ENCODE assay signal across 18 cellular contexts in the genomic region with DNA sequence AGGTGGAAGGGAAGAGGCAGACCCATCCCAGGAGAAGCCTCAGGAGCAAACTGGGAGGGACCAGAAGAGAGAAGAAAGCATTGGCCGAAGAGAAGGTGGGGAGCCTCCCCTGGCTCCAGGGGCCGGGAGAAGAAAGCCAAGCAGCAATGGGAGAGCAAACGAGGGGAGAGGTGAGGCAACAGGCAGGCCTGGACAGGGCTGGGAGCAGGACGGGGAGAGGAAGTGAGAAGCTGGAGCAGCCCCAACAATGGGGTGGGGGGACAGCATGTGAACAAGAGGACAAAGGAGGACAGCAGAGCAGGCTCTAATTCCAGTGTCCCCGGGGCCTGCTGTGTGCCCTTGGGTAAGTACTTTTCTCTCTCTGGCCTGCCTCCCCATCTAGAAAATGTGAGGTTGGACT.
A peak's percentile ranks its signal among the peaks of the same experiment; 100 is the strongest.
DNase-seq lines count a peak whose midpoint lies in the region; ATAC-seq, FAIRE-seq and TF ChIP-seq lines count a peak whose summit lies in the region.
"Had no signal": no experiment of that assay in that cellular context is flagged by ENCODE, and none has a peak within 500 bp of the region (broad histone marks: within the 10 kb centered on the region; RNA-seq: fewer than 3 reads in every experiment).

No MANE protein-coding gene starts in this region.

- H3K4me3 ChIP-seq in Caco-2 (ENCODE audit: low read depth, low read length) (no peak overlapping the region), sigmoid colon (no peak overlapping the region)
- H3K4me3 ChIP-seq: BLaER1 treated with 17β-estradiol and CSF1 and Interleukin-3, amounts not matched to agents 10 nM and 100 nM; GM12878; Peyer's patch had no signal

- TF ChIP-seq EP300 in sigmoid colon (IDR thresholded peaks at IDR 0.05) = no peak

- no peak for FAIRE-seq in HTR-8/SVneo (lab: Jason Lieb, UNC)
- FAIRE-seq: GM12878 had no signal

- POLR2A ChIA-PET in Caco-2 (lab: Charles Lee) = no interaction called here
- POLR2A ChIA-PET in RWPE1 (lab: Yijun Ruan, JAX; ENCODE audit: low non-redundant PET) = interaction anchor here (0.6 kb wide), 1 partner anchor 120 kb away, joined by 3 read pairs; no protein-coding TSS in a partner anchor

- BruUV-seq in Caco-2 (replicated peaks; lab: Mats Ljungman, UMichigan) = no TSS peak

- H3K27me3 ChIP-seq in Caco-2 (replicated peaks; ENCODE audit: control insufficient read depth, insufficient read depth, low read length) (no peaks in the 10 kb centered on the region; the same call in 1 of the 2 replicates), sigmoid colon (no peaks in the 10 kb centered on the region)
- H3K27me3 ChIP-seq: Peyer's patch had no signal

- no peaks in the 10 kb centered on the region for H3K4me1 Mint-ChIP-seq in Caco-2 (ENCODE audit: low read depth, unreplicated experiment)

- no peak for TF ChIP-seq CTCF in Caco-2 (IDR thresholded peaks at IDR 0.05; ENCODE audit: insufficient read depth in 1 of 2, low read depth in 1 of 2, low read length in 1 of 2, severe bottlenecking in 1 of 2, unreplicated experiment in 1 of 2)
- no peak for TF ChIP-seq CTCF in RWPE1 (conservative IDR thresholded peaks at IDR 0.05; ENCODE audit: low read depth)
- no peak for TF ChIP-seq CTCF in sigmoid colon (IDR thresholded peaks at IDR 0.05)

- 80 to 82% methylated on average over 5 of the region's 5 CpGs for WGBS in sigmoid colon, 2 donors

- ATAC-seq in esophagus mucosa = peak; percentile 29
- ATAC-seq: CD8-positive, alpha-beta T cell; GM12878; HCT116 had no signal

- H3K4me1 ChIP-seq in Caco-2 (no peaks in the 10 kb centered on the region), sigmoid colon (no peaks in the 10 kb centered on the region)
- H3K4me1 ChIP-seq: Peyer's patch had no signal

- no peaks in the 10 kb centered on the region for H3K36me3 ChIP-seq in Caco-2 (ENCODE audit: control insufficient read depth, insufficient read depth, low read length)
- H3K36me3 ChIP-seq in sigmoid colon = no peaks in the 10 kb centered on the region
- H3K36me3 ChIP-seq: BLaER1 treated with 17β-estradiol and CSF1 and Interleukin-3, amounts not matched to agents 10 nM and 100 nM; Peyer's patch had no signal

- H3K4me3 Mint-ChIP-seq in Caco-2 (ENCODE audit: unreplicated experiment) = no peak overlapping the region
- H3K4me3 Mint-ChIP-seq: CD8-positive, alpha-beta T cell had no signal

- CTCF ChIA-PET in Caco-2 (lab: Charles Lee) = no interaction called here
- CTCF ChIA-PET in RWPE1 (lab: Yijun Ruan, JAX) = interaction anchor here (0.5 to 1.0 kb wide), 3 partner anchors 33 to 58 kb away, joined by 3 to 4 read pairs (median 3); no protein-coding TSS in a partner anchor

- H3K9me3 ChIP-seq in Caco-2 = no peaks in the 10 kb centered on the region
- H3K9me3 ChIP-seq in sigmoid colon = no peaks in the 10 kb centered on the region
- H3K9me3 ChIP-seq: Peyer's patch had no signal

- intact Hi-C loops in Caco-2 (cut with micrococcal nuclease; ENCODE audit: unreplicated experiment) (no loop called here), sigmoid colon (cut with DNase I) (no loop called here)

- H3K36me3 Mint-ChIP-seq in Caco-2 (ENCODE audit: insufficient read depth, unreplicated experiment) = no peaks in the 10 kb centered on the region
- H3K36me3 Mint-ChIP-seq: CD8-positive, alpha-beta T cell had no signal

- peak overlapping the region; percentile 8 for H3K27ac Mint-ChIP-seq in Caco-2 (ENCODE audit: unreplicated experiment)
- H3K27ac Mint-ChIP-seq: CD8-positive, alpha-beta T cell had no signal

- H3K9me3 Mint-ChIP-seq in Caco-2 (ENCODE audit: unreplicated experiment) = no peaks in the 10 kb centered on the region
- H3K9me3 Mint-ChIP-seq: CD8-positive, alpha-beta T cell had no signal

- DNase-seq in Caco-2 (no peak), RWPE1 (ENCODE audit: low spot score) (no peak), sigmoid colon (peak; percentile 45), epidermal melanocyte (ENCODE audit: insufficient read length, low spot score) (no peak), HTR-8/SVneo (ENCODE audit: insufficient read length, low spot score) (no peak)
- DNase-seq in activated CD4-positive, alpha-beta T cell treated with anti-CD3 and anti-CD28 coated beads, Interleukin-2, amount 50 U/mL, for 4 hours = no peak
- DNase-seq: DMS53, EL, GOT3, NCI-H1105, NCI-H446 treated with DMSO at 0.1 percent for 48 hours, SHP77 had no signal

- H3K27me3 Mint-ChIP-seq in Caco-2 (ENCODE audit: insufficient read depth, unreplicated experiment) = peaks cover 6% of the 10 kb centered on the region

- H3K27ac ChIP-seq in RWPE1 (peak overlapping the region; percentile 22), sigmoid colon (no peak overlapping the region)
- H3K27ac ChIP-seq: BLaER1 treated with 17β-estradiol and CSF1 and Interleukin-3, amounts not matched to agents 10 nM and 100 nM; Peyer's patch had no signal

- no peak for TF ChIP-seq POLR2A in sigmoid colon (IDR thresholded peaks at IDR 0.05)
